ENCODE assay signal across 9 cellular contexts in genomic region chr10:101839421-101840063, GRCh38. TPM values are rescaled to one million over a fixed set of nuclear protein-coding genes. Genes with fewer than 3 reads are reported as not detected.
DNase-seq lines count a peak whose midpoint lies in the region; ATAC-seq and TF ChIP-seq lines count a peak whose summit lies in the region.
"Had no signal": no experiment of that assay in that cellular context is flagged by ENCODE, and none has a peak within 500 bp of the region (broad histone marks: within the 10 kb centered on the region; RNA-seq: fewer than 3 reads in every experiment).

No MANE protein-coding gene starts in this region.

- no peak overlapping the region for H3K4me3 ChIP-seq in parathyroid adenoma (ENCODE audit: low read depth, low read length)
- H3K4me3 ChIP-seq: SJSA1 had no signal

- H3K4me1 ChIP-seq in parathyroid adenoma, result peaks cover 5% of the 10 kb centered on the region

- TF ChIP-seq CTCF in GM13976 (IDR thresholded peaks at IDR 0.05; ENCODE audit: borderline replicate concordance, control extremely low read depth, extremely low read depth, insufficient read depth, missing control alignments) (no peak), parathyroid adenoma (IDR thresholded peaks at IDR 0.05) (no peak)

- H3K36me3 ChIP-seq in parathyroid adenoma (ENCODE audit: control insufficient read depth, insufficient read depth, low read length), result no peaks in the 10 kb centered on the region
- H3K36me3 ChIP-seq: SJSA1 had no signal

- H3K9ac ChIP-seq in parathyroid adenoma, result no peak overlapping the region

- intact Hi-C loops in Right ventricle myocardium inferior (cut with DNase I), result loop anchor here (2.0 to 5.0 kb wide), 3 partner anchors 128 to 228 kb away; partner anchors contain the start of gene HPS6

- no peaks in the 10 kb centered on the region for H3K27me3 ChIP-seq in parathyroid adenoma (ENCODE audit: control insufficient read depth, insufficient read depth, low read length)
- H3K27me3 ChIP-seq: SJSA1 had no signal

- peak overlapping the region; percentile 27 for H3K4me2 ChIP-seq in parathyroid adenoma (ENCODE audit: low read length)

- H3K27ac ChIP-seq in parathyroid adenoma, result no peak overlapping the region
- H3K27ac ChIP-seq: SJSA1 had no signal

- peak overlapping the region; percentile 48 for H2AFZ ChIP-seq in parathyroid adenoma

- in situ Hi-C loops in GM13976 (cut with MboI; ENCODE audit: low sequenced_read_pairs, unreplicated experiment), result loop anchor here (5.0 kb wide), 1 partner anchor 168 kb away; no protein-coding TSS in a partner anchor

- H3K9me3 ChIP-seq in parathyroid adenoma (ENCODE audit: control insufficient read depth, low read length), result no peaks in the 10 kb centered on the region
- H3K9me3 ChIP-seq: SJSA1 had no signal

- H3K79me2 ChIP-seq in parathyroid adenoma, result no peaks in the 10 kb centered on the region

- DNase-seq in GM13976 (ENCODE audit: low spot score), result peak; percentile 87
- peak; percentile 75 for DNase-seq in NCI-H69 (lab: John Stamatoyannopoulos, UW)
- peak in 3 of 4 experiments; percentile 6 to 56 (median 11) for DNase-seq in activated naive CD4-positive, alpha-beta T cell (lab: John Stamatoyannopoulos, UW)
- no peak for DNase-seq in Right ventricle myocardium inferior (ENCODE audit: missing footprints)

- ATAC-seq in Right ventricle myocardium inferior, result peak; percentile 32
- no peak for ATAC-seq in GM21529 (IDR thresholded peaks at IDR 0.05; ENCODE audit: unreplicated experiment)
- no peak for ATAC-seq in GM18870 (IDR thresholded peaks at IDR 0.05; ENCODE audit: unreplicated experiment)
- no peak for ATAC-seq in HG03095 (IDR thresholded peaks at IDR 0.05; ENCODE audit: unreplicated experiment)

RNA-seq across cellular contexts. Expression of gene KCNIP2, which starts 4.1 kb away (rescaled TPM):
- 409 TPM for total RNA-seq in Right ventricle myocardium inferior

RNA-seq across cellular contexts. Expression of gene OGA, which starts 21.3 kb away (rescaled TPM):
- 79.2 TPM for total RNA-seq in Right ventricle myocardium inferior

RNA-seq across cellular contexts. Expression of gene NPM3, which starts 56.3 kb away (rescaled TPM):
- total RNA-seq in Right ventricle myocardium inferior, result 7.9 TPM
